In genomic region chr5:135092476-135092875, GRCh38 we compare ENCODE assay signal across 16 cellular contexts. TPM values are rescaled to one million over a fixed set of nuclear protein-coding genes. Genes with fewer than 3 reads are reported as not detected.
DNase-seq lines count a peak whose midpoint lies in the region; ATAC-seq, FAIRE-seq and TF ChIP-seq lines count a peak whose summit lies in the region.
"Had no signal": no experiment of that assay in that cellular context is flagged by ENCODE, and none has a peak within 500 bp of the region (broad histone marks: within the 10 kb centered on the region; RNA-seq: fewer than 3 reads in every experiment).

No MANE protein-coding gene starts in this region.

- ATAC-seq in K562 = no peak
- ATAC-seq in upper lobe of right lung = no peak
- ATAC-seq in stimulated activated naive CD8-positive, alpha-beta T cell treated with anti-CD3 and anti-CD28 coated beads, Interleukin-15, Interleukin-2, amounts not matched to agents 100 U/mL and 50 U/mL, for 24 hours = no peak
- ATAC-seq: GM12878 had no signal

- no peaks in the 10 kb centered on the region for H3K36me3 ChIP-seq in K562 (ENCODE audit: control insufficient read depth, insufficient read depth, low read length)
- H3K36me3 ChIP-seq in upper lobe of right lung = no peaks in the 10 kb centered on the region
- H3K36me3 ChIP-seq: BLaER1 had no signal

- no peak for TF ChIP-seq POLR2A in K562 (conservative IDR thresholded peaks at IDR 0.05)

- H3K9me3 ChIP-seq in K562 (replicated peaks; ENCODE audit: control insufficient read depth, insufficient read depth, low read depth, low read length) (no peaks in the 10 kb centered on the region), upper lobe of right lung (no peaks in the 10 kb centered on the region)
- H3K9me3 ChIP-seq: BLaER1 had no signal

- H3K4me2 ChIP-seq in K562 (ENCODE audit: insufficient read depth, low read length) = no peak overlapping the region
- H3K4me2 ChIP-seq: BLaER1 had no signal

- POLR2A ChIA-PET in K562 (lab: Yijun Ruan, JAX) = interaction anchor here (0.6 to 1.4 kb wide), 2 partner anchors 14 to 47 kb away, joined by 3 to 6 read pairs; no protein-coding TSS in a partner anchor

- intact Hi-C loops in K562 (cut with micrococcal nuclease) (no loop called here), posterior vena cava (cut with DNase I) (no loop called here), upper lobe of right lung (cut with DNase I) (no loop called here)

- no peak overlapping the region for H2AFZ ChIP-seq in K562 (ENCODE audit: low read depth, low read length)

- in situ Hi-C loops in K562 (cut with MboI) = no loop called here

- no TSS peak for BruUV-seq in K562 (replicated peaks; lab: Mats Ljungman, UMichigan)

- 87% methylated on average over 7 of the region's 8 CpGs for WGBS in K562 (ENCODE audit: insufficient coverage, low coverage, missing lambda C conversion rate)

- peaks cover 20% of the 10 kb centered on the region for H3K27me3 Mint-ChIP-seq in activated naive CD4-positive, alpha-beta T cell treated with anti-CD3 and anti-CD28 coated beads, Interleukin-2, amount 10 ng/mL, durations not matched to agents 7 days and 5 days
- peaks cover 6% of the 10 kb centered on the region for H3K27me3 Mint-ChIP-seq in progenitor cell of endocrine pancreas

- no peaks in the 10 kb centered on the region for H3K9me3 Mint-ChIP-seq in activated naive CD4-positive, alpha-beta T cell treated with anti-CD3 and anti-CD28 coated beads, Interleukin-2, amount 10 ng/mL, durations not matched to agents 7 days and 5 days
- H3K9me3 Mint-ChIP-seq in progenitor cell of endocrine pancreas (ENCODE audit: low read depth) = no peaks in the 10 kb centered on the region
- H3K9me3 Mint-ChIP-seq: CD4-positive, CD25-positive, alpha-beta regulatory T cell had no signal

- no peaks in the 10 kb centered on the region for H3K4me1 Mint-ChIP-seq in activated naive CD4-positive, alpha-beta T cell treated with anti-CD3 and anti-CD28 coated beads, Interleukin-2, amount 10 ng/mL, durations not matched to agents 7 days and 5 days
- H3K4me1 Mint-ChIP-seq in progenitor cell of endocrine pancreas (ENCODE audit: low read depth) = peaks cover 8% of the 10 kb centered on the region

- peak; percentile 1 for DNase-seq in activated naive CD4-positive, alpha-beta T cell treated with anti-CD3 and anti-CD28 coated beads, Interleukin-2, amount 10 ng/mL, durations not matched to agents 7 days and 5 days
- no peak for DNase-seq in activated naive CD4-positive, alpha-beta T cell treated with Interleukin-2 at 50 U/mL for 16 hours
- DNase-seq in K562 (ENCODE audit: extremely low read depth in 1 of 4, low spot score in 3 of 4) (no peak), posterior vena cava (ENCODE audit: low spot score) (peak; percentile 60), upper lobe of right lung (peak; percentile 30), NCI-H2227 treated with DMSO at 0.1 percent for 48 hours (lab: John Stamatoyannopoulos, UW) (no peak), progenitor cell of endocrine pancreas (ENCODE audit: low spot score, unreplicated experiment) (no peak)
- no peak for DNase-seq in stimulated activated naive CD8-positive, alpha-beta T cell treated with anti-CD3 and anti-CD28 coated beads, Interleukin-15, Interleukin-2, amounts not matched to agents 100 U/mL and 50 U/mL, for 24 hours
- DNase-seq: 8988T; AML-193; CD4-positive, CD25-positive, alpha-beta regulatory T cell; DMS53; H7 had no signal

- H3K4me1 ChIP-seq in K562 (replicated peaks in 1 of 2; ENCODE audit: control insufficient read depth in 2 of 2, insufficient read depth in 2 of 2, low read length in 2 of 2) (no peaks in the 10 kb centered on the region), upper lobe of right lung (no peaks in the 10 kb centered on the region)
- H3K4me1 ChIP-seq: BLaER1 had no signal

- H3K4me3 ChIP-seq in K562 (no peak overlapping the region), upper lobe of right lung (no peak overlapping the region)
- H3K4me3 ChIP-seq: BLaER1, GM12878 had no signal

- no peak for TF ChIP-seq EP300 in K562 (IDR thresholded peaks at IDR 0.05; ENCODE audit: low read length)

- no peaks in the 10 kb centered on the region for H3K79me2 ChIP-seq in K562 (ENCODE audit: control insufficient read depth, insufficient read depth, low read length)

- TF ChIP-seq RAD21 in K562 (CRISPR knock-in tag; conservative IDR thresholded peaks at IDR 0.05 in 1 of 2, IDR thresholded peaks at IDR 0.05 in 1 of 2) = no peak

- H3K27me3 ChIP-seq in K562 (ENCODE audit: control insufficient read depth in 2 of 2, insufficient read depth in 2 of 2, low read length in 2 of 2) (no peaks in the 10 kb centered on the region), upper lobe of right lung (peaks cover 11% of the 10 kb centered on the region)
- H3K27me3 ChIP-seq: BLaER1 had no signal

- CTCF ChIA-PET in activated naive CD4-positive, alpha-beta T cell treated with anti-CD3 and anti-CD28 coated beads, Interleukin-2, amount 10 ng/mL, durations not matched to agents 7 days and 5 days (lab: Charles Lee) = no interaction called here
- CTCF ChIA-PET in K562 (lab: Yijun Ruan, JAX; ENCODE audit: low intra/inter-chr PET ratio) = no interaction called here

- H3K36me3 Mint-ChIP-seq in activated naive CD4-positive, alpha-beta T cell treated with anti-CD3 and anti-CD28 coated beads, Interleukin-2, amount 10 ng/mL, durations not matched to agents 7 days and 5 days = no peaks in the 10 kb centered on the region
- H3K36me3 Mint-ChIP-seq in progenitor cell of endocrine pancreas (ENCODE audit: insufficient read depth) = no peaks in the 10 kb centered on the region
- H3K36me3 Mint-ChIP-seq: CD4-positive, CD25-positive, alpha-beta regulatory T cell had no signal

- no peak for FAIRE-seq in K562 (lab: Jason Lieb, UNC)
- FAIRE-seq: GM12878, GM18507 had no signal

- no peak overlapping the region for H3K4me3 Mint-ChIP-seq in activated naive CD4-positive, alpha-beta T cell treated with anti-CD3 and anti-CD28 coated beads, Interleukin-2, amount 10 ng/mL, durations not matched to agents 7 days and 5 days
- no peak overlapping the region for H3K4me3 Mint-ChIP-seq in progenitor cell of endocrine pancreas (ENCODE audit: low read depth)
- H3K4me3 Mint-ChIP-seq: CD4-positive, CD25-positive, alpha-beta regulatory T cell had no signal

- H4K20me1 ChIP-seq in K562 (replicated peaks; ENCODE audit: control insufficient read depth, insufficient read depth, low read length) = no peaks in the 10 kb centered on the region
- H4K20me1 ChIP-seq: BLaER1 had no signal

- H3K9ac ChIP-seq in K562 (ENCODE audit: insufficient read depth in 1 of 2, low read depth in 2 of 2, low read length in 2 of 2) = no peak overlapping the region
- H3K9ac ChIP-seq: BLaER1 had no signal

- H3K27ac ChIP-seq in K562 (ENCODE audit: extremely low read depth, low read depth, low read length) (no peak overlapping the region), upper lobe of right lung (no peak overlapping the region)
- H3K27ac ChIP-seq: BLaER1 had no signal

- no peak overlapping the region for H3K27ac Mint-ChIP-seq in activated naive CD4-positive, alpha-beta T cell treated with anti-CD3 and anti-CD28 coated beads, Interleukin-2, amount 10 ng/mL, durations not matched to agents 7 days and 5 days
- H3K27ac Mint-ChIP-seq in progenitor cell of endocrine pancreas = no peak overlapping the region
- H3K27ac Mint-ChIP-seq: CD4-positive, CD25-positive, alpha-beta regulatory T cell had no signal

- H3K9me1 ChIP-seq in K562 (ENCODE audit: control insufficient read depth, insufficient read depth, low read length) = no peaks in the 10 kb centered on the region

- TF ChIP-seq CTCF in K562 (IDR thresholded peaks at IDR 0.05 in 2 of 3, conservative IDR thresholded peaks at IDR 0.05 in 1 of 3; ENCODE audit: insufficient read depth in 2 of 3, low read depth in 1 of 3, low read length in 3 of 3) (no peak), upper lobe of right lung (IDR thresholded peaks at IDR 0.05) (no peak), progenitor cell of endocrine pancreas (IDR thresholded peaks at IDR 0.05; ENCODE audit: unreplicated experiment) (no peak)

RNA-seq across cellular contexts. Expression of gene PITX1, which starts 58.4 kb away (rescaled TPM):
- total RNA-seq in K562 (2011; cell fraction: chromatin; rRNA removed; ENCODE audit: low replicate concordance) = 10.2 and 35.6 TPM in 2 replicates
- total RNA-seq in K562 (2011; cell fraction: nucleolus; rRNA removed) = 39.9 and 42.6 TPM in 2 replicates
- total RNA-seq in K562 (2011; cell fraction: nucleoplasm; rRNA removed) = 19.5 and 26.3 TPM in 2 replicates
- total RNA-seq in K562 (2014; rRNA removed) (59.8 and 73.9 TPM in 2 replicates), K562 (2014; rRNA removed; fragmentation: Illumina TruSeq; extraction: Trizol) (2.3 and 3.1 TPM in 2 replicates), K562 (2015; rRNA removed; fragmentation: Illumina TruSeq; extraction: Trizol) (24.9 and 25.3 TPM in 2 replicates), K562 (2021) (88.2 and 90.4 TPM in 2 replicates), posterior vena cava (under 1 TPM; 0.81 to 0.97 TPM), upper lobe of right lung (not detected), progenitor cell of endocrine pancreas (12.5 and 16.2 TPM in 2 replicates)
- polyA plus RNA-seq in K562 (2011; rRNA removed) (30.8 and 50.1 TPM in 2 replicates), K562 (2014; fragmentation: Illumina TruSeq; extraction: Trizol) (7.4 and 35.6 TPM in 2 replicates), K562 (2014; fragmentation: Nextera tagmentation; extraction: Ambion mirVana) (under 1 TPM; 0.13 to 0.17 TPM), K562 (2014; rRNA removed) (58.7 and 64.6 TPM in 2 replicates)
- 91.0 and 189 TPM in 2 replicates for polyA plus RNA-seq in K562 (2011; cell fraction: cytosol; rRNA removed)
- 68.1 and 94.4 TPM in 2 replicates for polyA plus RNA-seq in K562 (2011; cell fraction: nucleus; rRNA removed)
- 34.0 and 38.0 TPM in 2 replicates for polyA plus RNA-seq in K562 (2012)
- polyA minus RNA-seq in K562 (2011; rRNA and poly(A)+ RNA removed) = 12.0 and 21.7 TPM in 2 replicates
- 56.3 and 80.4 TPM in 2 replicates for polyA minus RNA-seq in K562 (2011; cell fraction: cytosol; rRNA and poly(A)+ RNA removed)
- polyA minus RNA-seq in K562 (2011; cell fraction: nucleus; rRNA and poly(A)+ RNA removed) = 21.8 and 31.4 TPM in 2 replicates
- total RNA-seq: CD4-positive, CD25-positive, alpha-beta regulatory T cell; H7 had no signal
- polyA plus RNA-seq: CD4-positive, CD25-positive, alpha-beta regulatory T cell had no signal

Comparison
In these comparisons a context has a peak if more than half of its experiments do, and no peak if none do; other contexts are left out.
1. DNase-seq: peak in activated naive CD4-positive, alpha-beta T cell treated with anti-CD3 and anti-CD28 coated beads, Interleukin-2, amount 10 ng/mL, durations not matched to agents 7 days and 5 days (single experiment), posterior vena cava (single experiment) and upper lobe of right lung (single experiment); none in activated naive CD4-positive, alpha-beta T cell treated with Interleukin-2 at 50 U/mL for 16 hours (single experiment), K562 (0 of 4), NCI-H2227 treated with DMSO at 0.1 percent for 48 hours (single experiment), stimulated activated naive CD8-positive, alpha-beta T cell treated with anti-CD3 and anti-CD28 coated beads, Interleukin-15, Interleukin-2, amounts not matched to agents 100 U/mL and 50 U/mL, for 24 hours (single experiment) and progenitor cell of endocrine pancreas (single experiment).